In genomic region chr11:34523053-34523452, GRCh38 we compare ENCODE assay signal across 34 cellular contexts. TPM values are rescaled to one million over a fixed set of nuclear protein-coding genes. Genes with fewer than 3 reads are reported as not detected.
"Had no signal": no experiment of that assay in that cellular context is flagged by ENCODE, and none has a peak within 500 bp of the region (broad histone marks: within the 10 kb centered on the region; RNA-seq: fewer than 3 reads in every experiment).

No MANE protein-coding gene starts in this region.

- DNase-seq: activated CD4-positive, alpha-beta T cell treated with anti-CD3 and anti-CD28 coated beads for 36 hours; activated CD4-positive, alpha-beta T cell treated with anti-CD3 and anti-CD28 coated beads, Interleukin-2, amount 10 ng/mL, durations not matched to agents 7 days and 5 days; activated CD4-positive, alpha-beta T cell treated with anti-CD3 and anti-CD28 coated beads, Interleukin-2, amount 50 U/mL, for 48 hours; activated CD8-positive, alpha-beta T cell treated with anti-CD3 and anti-CD28 coated beads, Interleukin-2, amount 10 ng/mL, durations not matched to agents 7 days and 5 days; activated effector memory CD4-positive, alpha-beta T cell treated with Interleukin-2 at 50 U/mL for 16 hours; activated naive CD4-positive, alpha-beta T cell treated with anti-CD3 and anti-CD28 coated beads, Interleukin-2, amount 10 ng/mL, durations not matched to agents 7 days and 5 days; activated naive CD8-positive, alpha-beta T cell treated with anti-CD3 and anti-CD28 coated beads, Interleukin-2, amount 50 U/mL, for 24 hours; activated T-cell treated with anti-CD3 and anti-CD28 coated beads for 4 hours; activated T-cell treated with anti-CD3 and anti-CD28 coated beads, Interleukin-2, amount 50 U/mL, for 4 hours; anterior cingulate cortex; caudate nucleus; IMR-90; Karpas-422; KBM-7; NCI-H1105; NCI-H1417 treated with DMSO at 0.1 percent for 48 hours; NCI-H187 treated with DMSO at 0.1 percent for 48 hours; NCI-H2081; NCI-H2171 treated with DMSO at 0.1 percent for 48 hours; NCI-H345; NCI-H524 treated with DMSO at 0.1 percent for 48 hours; PC-3; Peyer's patch; RPMI8226; SIG-M5 had no signal

- H3K27me3 Mint-ChIP-seq: activated CD4-positive, alpha-beta T cell treated with anti-CD3 and anti-CD28 coated beads for 36 hours; brain had no signal

- H3K4me3 Mint-ChIP-seq: activated CD4-positive, alpha-beta T cell treated with anti-CD3 and anti-CD28 coated beads for 36 hours; activated CD4-positive, alpha-beta T cell treated with anti-CD3 and anti-CD28 coated beads, Interleukin-2, amount 10 ng/mL, durations not matched to agents 7 days and 5 days; activated CD8-positive, alpha-beta T cell treated with anti-CD3 and anti-CD28 coated beads, Interleukin-2, amount 10 ng/mL, durations not matched to agents 7 days and 5 days; activated naive CD4-positive, alpha-beta T cell treated with anti-CD3 and anti-CD28 coated beads, Interleukin-2, amount 10 ng/mL, durations not matched to agents 7 days and 5 days; activated naive CD8-positive, alpha-beta T cell; activated naive CD8-positive, alpha-beta T cell treated with anti-CD3 and anti-CD28 coated beads, Interleukin-2, amount 50 U/mL, for 24 hours; activated T-cell treated with anti-CD3 and anti-CD28 coated beads, Interleukin-2, amount 50 U/mL, for 4 hours; brain; T-helper 1 cell treated with Interleukin-12 subunit alpha and Interleukin-12 subunit beta and Interleukin-4 antibody, amounts not matched to agents 30 μg/mL and 1 μg/mL, for 36 hours; T-helper 2 cell treated with Interferon-gamma antibody and Interleukin-4, amounts not matched to agents 5 μg/mL and 100 μg/mL, for 36 hours had no signal

- H3K27me3 ChIP-seq: Peyer's patch had no signal

- H3K27ac ChIP-seq: Peyer's patch had no signal

- H3K4me3 ChIP-seq: Peyer's patch had no signal

- H3K4me1 Mint-ChIP-seq: activated CD4-positive, alpha-beta T cell treated with anti-CD3 and anti-CD28 coated beads for 36 hours; activated CD4-positive, alpha-beta T cell treated with anti-CD3 and anti-CD28 coated beads, Interleukin-2, amount 10 ng/mL, durations not matched to agents 7 days and 5 days; activated naive CD4-positive, alpha-beta T cell treated with anti-CD3 and anti-CD28 coated beads, Interleukin-2, amount 10 ng/mL, durations not matched to agents 7 days and 5 days; activated naive CD8-positive, alpha-beta T cell treated with anti-CD3 and anti-CD28 coated beads, Interleukin-2, amount 50 U/mL, for 24 hours; brain had no signal

- ATAC-seq: activated CD4-positive, alpha-beta T cell treated with anti-CD3 and anti-CD28 coated beads for 36 hours; activated CD8-positive, alpha-beta T cell treated with anti-CD3 and anti-CD28 coated beads, Interleukin-2, amount 10 ng/mL, durations not matched to agents 7 days and 5 days; activated naive CD8-positive, alpha-beta T cell treated with anti-CD3 and anti-CD28 coated beads, Interleukin-2, amount 50 U/mL, for 24 hours; activated T-cell treated with anti-CD3 and anti-CD28 coated beads, Interleukin-2, amount 50 U/mL, for 4 hours; PC-3 had no signal

- H3K36me3 Mint-ChIP-seq: activated naive CD4-positive, alpha-beta T cell treated with anti-CD3 and anti-CD28 coated beads, Interleukin-2, amount 10 ng/mL, durations not matched to agents 7 days and 5 days; activated naive CD8-positive, alpha-beta T cell; brain had no signal

- H3K27ac Mint-ChIP-seq: activated CD4-positive, alpha-beta T cell treated with anti-CD3 and anti-CD28 coated beads for 36 hours; activated CD4-positive, alpha-beta T cell treated with anti-CD3 and anti-CD28 coated beads, Interleukin-2, amount 10 ng/mL, durations not matched to agents 7 days and 5 days; activated CD8-positive, alpha-beta T cell treated with anti-CD3 and anti-CD28 coated beads, Interleukin-2, amount 10 ng/mL, durations not matched to agents 7 days and 5 days; activated naive CD4-positive, alpha-beta T cell treated with anti-CD3 and anti-CD28 coated beads, Interleukin-2, amount 10 ng/mL, durations not matched to agents 7 days and 5 days; activated naive CD8-positive, alpha-beta T cell; activated naive CD8-positive, alpha-beta T cell treated with anti-CD3 and anti-CD28 coated beads, Interleukin-2, amount 50 U/mL, for 24 hours; brain; T-helper 1 cell treated with Interleukin-12 subunit alpha and Interleukin-12 subunit beta and Interleukin-4 antibody, amounts not matched to agents 30 μg/mL and 1 μg/mL, for 36 hours; T-helper 2 cell treated with Interferon-gamma antibody and Interleukin-4, amounts not matched to agents 5 μg/mL and 100 μg/mL, for 36 hours had no signal

- H3K9me3 Mint-ChIP-seq: activated CD4-positive, alpha-beta T cell treated with anti-CD3 and anti-CD28 coated beads, Interleukin-2, amount 10 ng/mL, durations not matched to agents 7 days and 5 days; activated naive CD4-positive, alpha-beta T cell treated with anti-CD3 and anti-CD28 coated beads, Interleukin-2, amount 10 ng/mL, durations not matched to agents 7 days and 5 days; activated naive CD8-positive, alpha-beta T cell treated with anti-CD3 and anti-CD28 coated beads, Interleukin-2, amount 50 U/mL, for 24 hours; activated T-cell treated with anti-CD3 and anti-CD28 coated beads, Interleukin-2, amount 50 U/mL, for 4 hours; T-helper 1 cell treated with Interleukin-12 subunit alpha and Interleukin-12 subunit beta and Interleukin-4 antibody, amounts not matched to agents 30 μg/mL and 1 μg/mL, for 36 hours; T-helper 2 cell treated with Interferon-gamma antibody and Interleukin-4, amounts not matched to agents 5 μg/mL and 100 μg/mL, for 36 hours had no signal

- H3K36me3 ChIP-seq: Peyer's patch had no signal

- FAIRE-seq: bronchial epithelial cell, TTC549 had no signal

- H3K9me3 ChIP-seq: Peyer's patch had no signal

- H3K4me1 ChIP-seq: Peyer's patch had no signal

RNA-seq across cellular contexts. Expression of gene ELF5, which starts 9.5 kb away (rescaled TPM):
- total RNA-seq: activated CD4-positive, alpha-beta T cell treated with anti-CD3 and anti-CD28 coated beads for 36 hours; activated CD4-positive, alpha-beta T cell treated with anti-CD3 and anti-CD28 coated beads, Interleukin-2, amount 10 ng/mL, durations not matched to agents 7 days and 5 days; activated CD8-positive, alpha-beta T cell treated with anti-CD3 and anti-CD28 coated beads, Interleukin-2, amount 10 ng/mL, durations not matched to agents 7 days and 5 days; activated T-cell treated with anti-CD3 and anti-CD28 coated beads, Interleukin-2, amount 50 U/mL, for 4 hours; IMR-90; MCF 10A; NCI-H460; Peyer's patch; SK-MEL-5 had no signal
- polyA plus RNA-seq: IMR-90 had no signal
